ENCODE assay signal across 1 cellular context in the genomic region with DNA sequence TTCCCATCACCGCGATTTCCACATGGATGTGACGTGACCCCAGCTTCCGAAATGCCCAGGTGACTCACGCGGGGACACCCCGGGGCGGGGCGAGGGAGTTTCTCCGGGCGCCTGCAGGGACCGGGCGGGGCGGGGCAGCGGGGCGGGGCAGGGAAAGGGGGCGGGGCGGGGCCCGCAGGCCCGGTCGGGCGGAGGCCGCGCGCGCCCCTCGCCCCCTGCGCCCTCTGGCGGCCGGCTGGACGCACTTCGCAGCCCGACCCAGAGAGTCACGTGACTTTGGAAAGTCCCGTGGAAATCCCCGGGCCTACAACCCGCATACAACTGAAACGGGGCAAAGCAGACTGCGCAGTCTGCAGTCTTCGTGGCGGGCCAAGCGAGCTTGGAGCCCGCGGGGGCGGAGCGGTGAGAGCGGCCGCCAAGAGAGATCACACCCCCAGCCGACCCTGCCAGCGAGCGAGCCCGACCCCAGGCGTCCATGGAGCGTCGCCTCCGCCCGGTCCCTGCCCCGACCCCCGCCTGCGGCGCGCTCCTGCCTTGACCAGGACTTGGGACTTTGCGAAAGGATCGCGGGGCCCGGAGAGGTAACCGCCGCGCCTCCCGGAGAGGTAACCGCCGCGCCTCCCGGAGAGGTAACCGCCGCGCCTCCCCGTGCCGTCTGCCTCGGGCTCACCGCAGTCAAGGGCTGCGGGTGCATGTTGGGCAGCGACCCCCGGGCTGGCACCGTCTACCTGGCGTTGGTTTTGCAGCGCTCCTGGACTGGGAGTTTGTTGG.
TF ChIP-seq lines count a peak whose summit lies in the region.

A gene (plus strand): TSS at position 346 of the 771 bp plus-strand sequence. CDS start 3,969 bp downstream, outside the sequence.

TF ChIP-seq in K562, 482 proteins besides CTCF, POLR2A, EP300 and RAD21 (continued from another document and continues in another):
- TF ChIP-seq, protein P1, sequence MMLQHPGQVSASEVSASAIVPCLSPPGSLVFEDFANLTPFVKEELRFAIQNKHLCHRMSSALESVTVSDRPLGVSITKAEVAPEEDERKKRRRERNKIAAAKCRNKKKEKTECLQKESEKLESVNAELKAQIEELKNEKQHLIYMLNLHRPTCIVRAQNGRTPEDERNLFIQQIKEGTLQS (IDR thresholded peaks at IDR 0.05) = peak; percentile 92
- TF ChIP-seq, protein P1 (CRISPR knock-in tag; conservative IDR thresholded peaks at IDR 0.05) = no peak
- TF ChIP-seq MTF1 (CRISPR knock-in tag; IDR thresholded peaks at IDR 0.05; ENCODE audit: borderline replicate concordance) (no peak), GTF2E2 (tag; IDR thresholded peaks at IDR 0.05) (no peak; the same call in 1 of the 2 replicates), SRF (CRISPR knock-in tag; IDR thresholded peaks at IDR 0.05) (peak in 1 of 2 experiments; percentile 43; a peak in 1 of 4 replicates), ZNF140 (CRISPR knock-in tag; IDR thresholded peaks at IDR 0.05) (no peak), RB1 (IDR thresholded peaks at IDR 0.05; ENCODE audit: low read depth) (peak; percentile 96), MED1 (CRISPR knock-in tag; IDR thresholded peaks at IDR 0.05; ENCODE audit: borderline replicate concordance) (no peak), FIP1L1 (IDR thresholded peaks at IDR 0.05; ENCODE audit: low read depth, low read length, poor library complexity, severe bottlenecking) (no peak), PRPF4 (IDR thresholded peaks at IDR 0.05; ENCODE audit: insufficient read depth, low read depth, low read length, poor library complexity, severe bottlenecking) (no peak), ZSCAN29 (IDR thresholded peaks at IDR 0.05) (peak; percentile 85; the same call in 1 of the 2 replicates), FOXP1 (CRISPR knock-in tag; IDR thresholded peaks at IDR 0.05) (peak; percentile 92), ATF1 (CRISPR knock-in tag; IDR thresholded peaks at IDR 0.05) (no peak), ATF1 (tag; IDR thresholded peaks at IDR 0.05) (peak; percentile 47), ZNF668 (CRISPR knock-in tag; IDR thresholded peaks at IDR 0.05) (peak; percentile 88; the same call in 1 of the 2 replicates), MYNN (IDR thresholded peaks at IDR 0.05) (no peak), MYNN (CRISPR knock-in tag; IDR thresholded peaks at IDR 0.05) (no peak), C11orf30 (IDR thresholded peaks at IDR 0.05; ENCODE audit: low read depth) (0 out of 2 replicates have a peak, but pooled peaks have one; percentile 18), SOX6 (IDR thresholded peaks at IDR 0.05) (peak; percentile 22; the same call in 1 of the 2 replicates), ZNF133 (CRISPR knock-in tag; IDR thresholded peaks at IDR 0.05) (no peak; the same call in 1 of the 2 replicates), PHTF2 (CRISPR knock-in tag; IDR thresholded peaks at IDR 0.05) (peak; percentile 77; the same call in 1 of the 2 replicates), FOXK2 (conservative IDR thresholded peaks at IDR 0.05 in 1 of 2, IDR thresholded peaks at IDR 0.05 in 1 of 2; ENCODE audit: low read depth in 2 of 2) (peak; percentile 18 to 70; a peak in 3 of 4 replicates), BHLHE40 (IDR thresholded peaks at IDR 0.05; ENCODE audit: low read length) (peak; percentile 94), NCOA1 (IDR thresholded peaks at IDR 0.05; ENCODE audit: low read depth) (no peak), MBD2 (IDR thresholded peaks at IDR 0.05; ENCODE audit: borderline replicate concordance, low read depth) (0 out of 2 replicates have a peak, but pooled peaks have one; percentile 35), TCF7 (IDR thresholded peaks at IDR 0.05; ENCODE audit: borderline replicate concordance) (0 out of 2 replicates have a peak, but pooled peaks have one; percentile 54), PHF21A (IDR thresholded peaks at IDR 0.05; ENCODE audit: borderline replicate concordance, low read depth) (no peak; the same call in 1 of the 2 replicates), YBX1 (IDR thresholded peaks at IDR 0.05) (no peak), FOXA3 (CRISPR knock-in tag; conservative IDR thresholded peaks at IDR 0.05 in 1 of 2, IDR thresholded peaks at IDR 0.05 in 1 of 2) (peak in 1 of 2 experiments; percentile 72; a peak in 2 of 4 replicates), HNRNPLL (IDR thresholded peaks at IDR 0.05; ENCODE audit: low read depth, low read length, poor library complexity, severe bottlenecking) (peak; percentile 88)
- TF ChIP-seq, protein P2, sequence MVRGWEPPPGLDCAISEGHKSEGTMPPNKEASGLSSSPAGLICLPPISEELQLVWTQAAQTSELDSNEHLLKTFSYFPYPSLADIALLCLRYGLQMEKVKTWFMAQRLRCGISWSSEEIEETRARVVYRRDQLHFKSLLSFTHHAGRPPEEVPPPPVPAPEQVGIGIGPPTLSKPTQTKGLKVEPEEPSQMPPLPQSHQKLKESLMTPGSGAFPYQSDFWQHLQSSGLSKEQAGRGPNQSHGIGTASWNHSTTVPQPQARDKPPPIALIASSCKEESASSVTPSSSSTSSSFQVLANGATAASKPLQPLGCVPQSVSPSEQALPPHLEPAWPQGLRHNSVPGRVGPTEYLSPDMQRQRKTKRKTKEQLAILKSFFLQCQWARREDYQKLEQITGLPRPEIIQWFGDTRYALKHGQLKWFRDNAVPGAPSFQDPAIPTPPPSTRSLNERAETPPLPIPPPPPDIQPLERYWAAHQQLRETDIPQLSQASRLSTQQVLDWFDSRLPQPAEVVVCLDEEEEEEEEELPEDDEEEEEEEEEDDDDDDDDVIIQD (CRISPR knock-in tag; IDR thresholded peaks at IDR 0.05) = 0 out of 2 replicates have a peak, but pooled peaks have one; percentile 55
- TF ChIP-seq, protein P3, sequence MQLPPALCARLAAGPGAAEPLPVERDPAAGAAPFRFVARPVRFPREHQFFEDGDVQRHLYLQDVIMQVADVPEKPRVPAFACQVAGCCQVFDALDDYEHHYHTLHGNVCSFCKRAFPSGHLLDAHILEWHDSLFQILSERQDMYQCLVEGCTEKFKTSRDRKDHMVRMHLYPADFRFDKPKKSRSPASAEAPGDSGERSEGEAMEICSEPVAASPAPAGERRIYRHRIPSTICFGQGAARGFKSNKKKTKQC (CRISPR knock-in tag; IDR thresholded peaks at IDR 0.05) = peak; percentile 50
- TF ChIP-seq, protein P4, sequence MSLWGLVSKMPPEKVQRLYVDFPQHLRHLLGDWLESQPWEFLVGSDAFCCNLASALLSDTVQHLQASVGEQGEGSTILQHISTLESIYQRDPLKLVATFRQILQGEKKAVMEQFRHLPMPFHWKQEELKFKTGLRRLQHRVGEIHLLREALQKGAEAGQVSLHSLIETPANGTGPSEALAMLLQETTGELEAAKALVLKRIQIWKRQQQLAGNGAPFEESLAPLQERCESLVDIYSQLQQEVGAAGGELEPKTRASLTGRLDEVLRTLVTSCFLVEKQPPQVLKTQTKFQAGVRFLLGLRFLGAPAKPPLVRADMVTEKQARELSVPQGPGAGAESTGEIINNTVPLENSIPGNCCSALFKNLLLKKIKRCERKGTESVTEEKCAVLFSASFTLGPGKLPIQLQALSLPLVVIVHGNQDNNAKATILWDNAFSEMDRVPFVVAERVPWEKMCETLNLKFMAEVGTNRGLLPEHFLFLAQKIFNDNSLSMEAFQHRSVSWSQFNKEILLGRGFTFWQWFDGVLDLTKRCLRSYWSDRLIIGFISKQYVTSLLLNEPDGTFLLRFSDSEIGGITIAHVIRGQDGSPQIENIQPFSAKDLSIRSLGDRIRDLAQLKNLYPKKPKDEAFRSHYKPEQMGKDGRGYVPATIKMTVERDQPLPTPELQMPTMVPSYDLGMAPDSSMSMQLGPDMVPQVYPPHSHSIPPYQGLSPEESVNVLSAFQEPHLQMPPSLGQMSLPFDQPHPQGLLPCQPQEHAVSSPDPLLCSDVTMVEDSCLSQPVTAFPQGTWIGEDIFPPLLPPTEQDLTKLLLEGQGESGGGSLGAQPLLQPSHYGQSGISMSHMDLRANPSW (CRISPR knock-in tag; IDR thresholded peaks at IDR 0.05) = 0 out of 2 replicates have a peak, but pooled peaks have one; percentile 85
- TF ChIP-seq, protein P5, sequence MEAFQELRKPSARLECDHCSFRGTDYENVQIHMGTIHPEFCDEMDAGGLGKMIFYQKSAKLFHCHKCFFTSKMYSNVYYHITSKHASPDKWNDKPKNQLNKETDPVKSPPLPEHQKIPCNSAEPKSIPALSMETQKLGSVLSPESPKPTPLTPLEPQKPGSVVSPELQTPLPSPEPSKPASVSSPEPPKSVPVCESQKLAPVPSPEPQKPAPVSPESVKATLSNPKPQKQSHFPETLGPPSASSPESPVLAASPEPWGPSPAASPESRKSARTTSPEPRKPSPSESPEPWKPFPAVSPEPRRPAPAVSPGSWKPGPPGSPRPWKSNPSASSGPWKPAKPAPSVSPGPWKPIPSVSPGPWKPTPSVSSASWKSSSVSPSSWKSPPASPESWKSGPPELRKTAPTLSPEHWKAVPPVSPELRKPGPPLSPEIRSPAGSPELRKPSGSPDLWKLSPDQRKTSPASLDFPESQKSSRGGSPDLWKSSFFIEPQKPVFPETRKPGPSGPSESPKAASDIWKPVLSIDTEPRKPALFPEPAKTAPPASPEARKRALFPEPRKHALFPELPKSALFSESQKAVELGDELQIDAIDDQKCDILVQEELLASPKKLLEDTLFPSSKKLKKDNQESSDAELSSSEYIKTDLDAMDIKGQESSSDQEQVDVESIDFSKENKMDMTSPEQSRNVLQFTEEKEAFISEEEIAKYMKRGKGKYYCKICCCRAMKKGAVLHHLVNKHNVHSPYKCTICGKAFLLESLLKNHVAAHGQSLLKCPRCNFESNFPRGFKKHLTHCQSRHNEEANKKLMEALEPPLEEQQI (IDR thresholded peaks at IDR 0.05) = no peak
- TF ChIP-seq, protein P6, sequence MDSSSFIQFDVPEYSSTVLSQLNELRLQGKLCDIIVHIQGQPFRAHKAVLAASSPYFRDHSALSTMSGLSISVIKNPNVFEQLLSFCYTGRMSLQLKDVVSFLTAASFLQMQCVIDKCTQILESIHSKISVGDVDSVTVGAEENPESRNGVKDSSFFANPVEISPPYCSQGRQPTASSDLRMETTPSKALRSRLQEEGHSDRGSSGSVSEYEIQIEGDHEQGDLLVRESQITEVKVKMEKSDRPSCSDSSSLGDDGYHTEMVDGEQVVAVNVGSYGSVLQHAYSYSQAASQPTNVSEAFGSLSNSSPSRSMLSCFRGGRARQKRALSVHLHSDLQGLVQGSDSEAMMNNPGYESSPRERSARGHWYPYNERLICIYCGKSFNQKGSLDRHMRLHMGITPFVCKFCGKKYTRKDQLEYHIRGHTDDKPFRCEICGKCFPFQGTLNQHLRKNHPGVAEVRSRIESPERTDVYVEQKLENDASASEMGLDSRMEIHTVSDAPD (CRISPR knock-in tag; IDR thresholded peaks at IDR 0.05) = no peak
- TF ChIP-seq, protein P7, sequence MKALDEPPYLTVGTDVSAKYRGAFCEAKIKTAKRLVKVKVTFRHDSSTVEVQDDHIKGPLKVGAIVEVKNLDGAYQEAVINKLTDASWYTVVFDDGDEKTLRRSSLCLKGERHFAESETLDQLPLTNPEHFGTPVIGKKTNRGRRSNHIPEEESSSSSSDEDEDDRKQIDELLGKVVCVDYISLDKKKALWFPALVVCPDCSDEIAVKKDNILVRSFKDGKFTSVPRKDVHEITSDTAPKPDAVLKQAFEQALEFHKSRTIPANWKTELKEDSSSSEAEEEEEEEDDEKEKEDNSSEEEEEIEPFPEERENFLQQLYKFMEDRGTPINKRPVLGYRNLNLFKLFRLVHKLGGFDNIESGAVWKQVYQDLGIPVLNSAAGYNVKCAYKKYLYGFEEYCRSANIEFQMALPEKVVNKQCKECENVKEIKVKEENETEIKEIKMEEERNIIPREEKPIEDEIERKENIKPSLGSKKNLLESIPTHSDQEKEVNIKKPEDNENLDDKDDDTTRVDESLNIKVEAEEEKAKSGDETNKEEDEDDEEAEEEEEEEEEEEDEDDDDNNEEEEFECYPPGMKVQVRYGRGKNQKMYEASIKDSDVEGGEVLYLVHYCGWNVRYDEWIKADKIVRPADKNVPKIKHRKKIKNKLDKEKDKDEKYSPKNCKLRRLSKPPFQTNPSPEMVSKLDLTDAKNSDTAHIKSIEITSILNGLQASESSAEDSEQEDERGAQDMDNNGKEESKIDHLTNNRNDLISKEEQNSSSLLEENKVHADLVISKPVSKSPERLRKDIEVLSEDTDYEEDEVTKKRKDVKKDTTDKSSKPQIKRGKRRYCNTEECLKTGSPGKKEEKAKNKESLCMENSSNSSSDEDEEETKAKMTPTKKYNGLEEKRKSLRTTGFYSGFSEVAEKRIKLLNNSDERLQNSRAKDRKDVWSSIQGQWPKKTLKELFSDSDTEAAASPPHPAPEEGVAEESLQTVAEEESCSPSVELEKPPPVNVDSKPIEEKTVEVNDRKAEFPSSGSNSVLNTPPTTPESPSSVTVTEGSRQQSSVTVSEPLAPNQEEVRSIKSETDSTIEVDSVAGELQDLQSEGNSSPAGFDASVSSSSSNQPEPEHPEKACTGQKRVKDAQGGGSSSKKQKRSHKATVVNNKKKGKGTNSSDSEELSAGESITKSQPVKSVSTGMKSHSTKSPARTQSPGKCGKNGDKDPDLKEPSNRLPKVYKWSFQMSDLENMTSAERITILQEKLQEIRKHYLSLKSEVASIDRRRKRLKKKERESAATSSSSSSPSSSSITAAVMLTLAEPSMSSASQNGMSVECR (CRISPR knock-in tag; IDR thresholded peaks at IDR 0.05) = 0 out of 2 replicates have a peak, but pooled peaks have one; percentile 85
- TF ChIP-seq, protein P8, sequence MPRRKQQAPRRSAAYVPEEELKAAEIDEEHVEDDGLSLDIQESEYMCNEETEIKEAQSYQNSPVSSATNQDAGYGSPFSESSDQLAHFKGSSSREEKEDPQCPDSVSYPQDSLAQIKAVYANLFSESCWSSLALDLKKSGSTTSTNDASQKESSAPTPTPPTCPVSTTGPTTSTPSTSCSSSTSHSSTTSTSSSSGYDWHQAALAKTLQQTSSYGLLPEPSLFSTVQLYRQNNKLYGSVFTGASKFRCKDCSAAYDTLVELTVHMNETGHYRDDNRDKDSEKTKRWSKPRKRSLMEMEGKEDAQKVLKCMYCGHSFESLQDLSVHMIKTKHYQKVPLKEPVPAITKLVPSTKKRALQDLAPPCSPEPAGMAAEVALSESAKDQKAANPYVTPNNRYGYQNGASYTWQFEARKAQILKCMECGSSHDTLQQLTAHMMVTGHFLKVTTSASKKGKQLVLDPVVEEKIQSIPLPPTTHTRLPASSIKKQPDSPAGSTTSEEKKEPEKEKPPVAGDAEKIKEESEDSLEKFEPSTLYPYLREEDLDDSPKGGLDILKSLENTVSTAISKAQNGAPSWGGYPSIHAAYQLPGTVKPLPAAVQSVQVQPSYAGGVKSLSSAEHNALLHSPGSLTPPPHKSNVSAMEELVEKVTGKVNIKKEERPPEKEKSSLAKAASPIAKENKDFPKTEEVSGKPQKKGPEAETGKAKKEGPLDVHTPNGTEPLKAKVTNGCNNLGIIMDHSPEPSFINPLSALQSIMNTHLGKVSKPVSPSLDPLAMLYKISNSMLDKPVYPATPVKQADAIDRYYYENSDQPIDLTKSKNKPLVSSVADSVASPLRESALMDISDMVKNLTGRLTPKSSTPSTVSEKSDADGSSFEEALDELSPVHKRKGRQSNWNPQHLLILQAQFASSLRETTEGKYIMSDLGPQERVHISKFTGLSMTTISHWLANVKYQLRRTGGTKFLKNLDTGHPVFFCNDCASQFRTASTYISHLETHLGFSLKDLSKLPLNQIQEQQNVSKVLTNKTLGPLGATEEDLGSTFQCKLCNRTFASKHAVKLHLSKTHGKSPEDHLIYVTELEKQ (CRISPR knock-in tag; IDR thresholded peaks at IDR 0.05) = peak; percentile 46; the same call in 1 of the 2 replicates
- TF ChIP-seq, protein P9, sequence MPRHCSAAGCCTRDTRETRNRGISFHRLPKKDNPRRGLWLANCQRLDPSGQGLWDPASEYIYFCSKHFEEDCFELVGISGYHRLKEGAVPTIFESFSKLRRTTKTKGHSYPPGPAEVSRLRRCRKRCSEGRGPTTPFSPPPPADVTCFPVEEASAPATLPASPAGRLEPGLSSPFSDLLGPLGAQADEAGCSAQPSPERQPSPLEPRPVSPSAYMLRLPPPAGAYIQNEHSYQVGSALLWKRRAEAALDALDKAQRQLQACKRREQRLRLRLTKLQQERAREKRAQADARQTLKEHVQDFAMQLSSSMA (CRISPR knock-in tag; IDR thresholded peaks at IDR 0.05) = 0 out of 2 replicates have a peak, but pooled peaks have one; percentile 32
